In the genomic region with DNA sequence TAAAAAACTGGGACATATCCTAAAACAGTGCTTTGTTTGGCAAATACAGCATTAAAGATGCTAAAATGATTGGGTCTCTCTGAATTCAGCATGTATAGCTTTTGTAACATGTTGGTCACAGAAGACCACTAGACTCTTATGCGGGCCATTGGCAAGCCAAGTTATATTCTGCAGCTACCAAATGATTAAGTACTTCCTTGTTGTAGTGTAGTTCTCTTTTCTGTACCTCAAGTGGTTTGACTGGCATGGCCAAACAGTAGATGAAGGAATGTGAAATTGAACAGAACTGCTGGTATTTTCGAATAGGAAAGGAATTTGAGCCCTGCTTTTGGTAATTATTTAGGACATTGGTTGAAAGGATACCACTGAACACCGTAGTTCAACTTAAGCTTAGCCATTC, we compare ENCODE assay signal across 12 cellular contexts.
"Had no signal": no experiment of that assay in that cellular context is flagged by ENCODE, and none has a peak within 500 bp of the region (broad histone marks: within the 10 kb centered on the region; RNA-seq: fewer than 3 reads in every experiment).

No MANE protein-coding gene starts in this region.

- H3K27ac ChIP-seq: esophagus muscularis mucosa, thyroid gland had no signal

- H3K27me3 ChIP-seq: esophagus muscularis mucosa, thyroid gland had no signal

- DNase-seq: activated CD4-positive, alpha-beta memory T cell treated with anti-CD3 and anti-CD28 coated beads for 36 hours; activated CD4-positive, alpha-beta T cell treated with anti-CD3 and anti-CD28 coated beads for 1 hour; activated gamma-delta T cell; activated naive CD8-positive, alpha-beta T cell treated with anti-CD3 and anti-CD28 coated beads for 36 hours; activated T-cell treated with anti-CD3 and anti-CD28 coated beads, Interleukin-2, amount 50 U/mL, for 48 hours; aorta; hypothalamus; left cardiac atrium; mucosa of descending colon; occipital lobe; thyroid gland had no signal

- H3K9me3 ChIP-seq: mucosa of descending colon, thyroid gland had no signal

- H3K36me3 ChIP-seq: esophagus muscularis mucosa, thyroid gland had no signal

- H3K4me3 ChIP-seq: esophagus muscularis mucosa, mucosa of descending colon, thyroid gland had no signal
